Comparison of ENCODE assay signal across 8 cellular contexts in the genomic region with DNA sequence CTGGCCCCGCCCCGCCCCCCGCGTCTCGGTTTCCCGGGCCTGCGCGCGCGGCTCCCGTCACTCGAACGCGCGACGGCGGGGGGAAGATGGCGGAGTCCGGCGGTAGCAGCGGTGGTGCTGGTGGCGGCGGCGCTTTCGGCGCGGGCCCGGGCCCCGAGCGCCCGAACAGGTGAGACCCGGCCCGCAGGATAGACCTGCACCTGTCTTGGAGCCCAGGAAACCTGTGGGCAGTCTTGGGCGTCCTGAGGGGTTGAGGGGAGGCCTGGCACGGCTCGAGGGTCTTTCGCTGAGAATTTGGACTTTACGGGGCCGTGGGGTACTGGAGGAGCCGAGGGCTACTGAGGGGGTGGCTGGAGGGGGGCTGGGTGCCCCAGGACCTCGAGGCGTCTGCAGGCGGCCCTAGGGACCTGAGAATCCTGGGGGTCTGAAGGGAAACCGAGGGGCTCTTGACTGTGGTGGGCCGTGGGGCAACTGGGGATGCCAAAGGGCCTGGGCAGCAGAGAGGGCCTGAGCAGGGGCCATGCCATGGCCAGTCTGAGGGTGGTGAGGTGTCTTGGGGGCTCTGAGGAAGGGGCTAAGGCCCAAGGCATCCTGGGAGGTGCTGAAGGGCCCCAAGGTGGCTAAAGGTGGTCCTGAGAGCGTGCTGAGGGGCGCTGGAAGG. TPM values are rescaled to one million over a fixed set of nuclear protein-coding genes. Genes with fewer than 3 reads are reported as not detected.
DNase-seq lines count a peak whose midpoint lies in the region; ATAC-seq and TF ChIP-seq lines count a peak whose summit lies in the region.

A gene with protein sequence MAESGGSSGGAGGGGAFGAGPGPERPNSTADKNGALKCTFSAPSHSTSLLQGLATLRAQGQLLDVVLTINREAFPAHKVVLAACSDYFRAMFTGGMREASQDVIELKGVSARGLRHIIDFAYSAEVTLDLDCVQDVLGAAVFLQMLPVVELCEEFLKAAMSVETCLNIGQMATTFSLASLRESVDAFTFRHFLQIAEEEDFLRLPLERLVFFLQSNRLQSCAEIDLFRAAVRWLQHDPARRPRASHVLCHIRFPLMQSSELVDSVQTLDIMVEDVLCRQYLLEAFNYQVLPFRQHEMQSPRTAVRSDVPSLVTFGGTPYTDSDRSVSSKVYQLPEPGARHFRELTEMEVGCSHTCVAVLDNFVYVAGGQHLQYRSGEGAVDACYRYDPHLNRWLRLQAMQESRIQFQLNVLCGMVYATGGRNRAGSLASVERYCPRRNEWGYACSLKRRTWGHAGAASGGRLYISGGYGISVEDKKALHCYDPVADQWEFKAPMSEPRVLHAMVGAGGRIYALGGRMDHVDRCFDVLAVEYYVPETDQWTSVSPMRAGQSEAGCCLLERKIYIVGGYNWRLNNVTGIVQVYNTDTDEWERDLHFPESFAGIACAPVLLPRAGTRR (plus strand): TSS at position 60 of the 661 bp plus-strand sequence. CDS start 27 bp downstream, at position 87.

- in situ Hi-C loops in Caki2 (cut with HindIII; ENCODE audit: low pct_unique_long_range_greater_than_20kb, low sequenced_read_pairs), result no loop called here

- CTCF ChIA-PET in GM10248 (lab: Yijun Ruan, JAX), result no interaction called here

- H3K4me3 ChIP-seq in NT2/D1 (ENCODE audit: insufficient read length, low read depth) (peak within 1 kb of the TSS; percentile 86), endocrine pancreas (ENCODE audit: control insufficient read depth, insufficient read depth, low read length) (no peak within 1 kb of the TSS)

- no peak for ATAC-seq in omental fat pad (ENCODE audit: low FRiP score)
- no peak for ATAC-seq in GM21576 (IDR thresholded peaks at IDR 0.05; ENCODE audit: unreplicated experiment)

- H3K9me3 ChIP-seq in NT2/D1 (ENCODE audit: insufficient read depth, low read length) (no peaks in the 10 kb centered on the region), endocrine pancreas (ENCODE audit: control insufficient read depth, low read length) (no peaks in the 10 kb centered on the region)

- DNase-seq in Caki2 (ENCODE audit: low read depth) (no peak), NT2/D1 (ENCODE audit: low read depth, low spot score) (no peak), omental fat pad (ENCODE audit: low spot score) (no peak), GM10248 (ENCODE audit: extremely low spot score) (no peak), NK-92 (lab: John Stamatoyannopoulos, UW; ENCODE audit: unreplicated experiment) (no peak), NCI-H2107 (lab: John Stamatoyannopoulos, UW) (no peak)

- H3K27me3 ChIP-seq in NT2/D1 (ENCODE audit: insufficient read depth, insufficient read length), result peaks cover 14% of the 10 kb centered on the region
- H3K27me3 ChIP-seq in endocrine pancreas (ENCODE audit: control insufficient read depth, insufficient read depth, low read length), result no peaks in the 10 kb centered on the region

- POLR2A ChIA-PET in GM10248 (lab: Yijun Ruan, JAX), result no interaction called here

- H3K9ac ChIP-seq in NT2/D1 (ENCODE audit: insufficient read length, low read depth) (peak within 1 kb of the TSS; percentile 81), endocrine pancreas (ENCODE audit: control insufficient read depth, insufficient read depth, low read length) (peak within 1 kb of the TSS; percentile 76)

- TF ChIP-seq CTCF in omental fat pad (IDR thresholded peaks at IDR 0.05) (no peak), GM10248 (IDR thresholded peaks at IDR 0.05; ENCODE audit: control extremely low read depth, extremely low read depth, low read depth, missing control alignments) (no peak)

- H3K4me1 ChIP-seq in NT2/D1 (ENCODE audit: insufficient read depth, insufficient read length) (peaks cover 14% of the 10 kb centered on the region), endocrine pancreas (ENCODE audit: control insufficient read depth, insufficient read depth, low read length) (no peaks in the 10 kb centered on the region)

- H3K36me3 ChIP-seq in NT2/D1 (ENCODE audit: insufficient read depth, insufficient read length, low read length) (no peaks in the 10 kb centered on the region), endocrine pancreas (ENCODE audit: control insufficient read depth, insufficient read depth, low read length) (no peaks in the 10 kb centered on the region)

RNA-seq across cellular contexts. Expression of the gene that starts here (rescaled TPM):
- 4.1 and 11.2 TPM in 2 replicates for total RNA-seq in Caki2 (2014; rRNA removed; shearing (Covaris generic); ENCODE audit: low replicate concordance)
- 10 to 100 TPM in 3 of 4 donors, 1 to 10 TPM in 1; 6.3 to 17.8 (median 11.6) TPM for total RNA-seq in omental fat pad
